ENCODE assay signal across 32 cellular contexts in the genomic region with DNA sequence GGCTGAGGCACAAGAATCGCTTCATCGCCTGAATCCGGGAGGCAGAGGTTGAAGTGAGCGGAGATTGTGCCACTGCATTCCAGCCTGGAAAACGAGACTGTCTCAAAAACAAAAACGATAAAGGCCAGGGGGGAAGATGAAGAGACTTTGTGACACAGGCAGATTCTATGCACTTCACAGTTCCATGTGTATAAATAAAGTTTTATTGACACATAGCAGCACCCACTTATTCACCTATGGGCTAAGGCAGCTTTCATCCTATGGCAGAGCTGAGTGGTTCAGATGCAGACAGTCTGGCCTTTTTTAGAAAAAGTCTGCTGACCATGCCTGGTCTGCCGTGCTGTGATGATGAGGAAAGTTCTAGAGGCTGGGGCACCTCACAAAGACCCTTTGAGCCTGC.
"Had no signal": no experiment of that assay in that cellular context is flagged by ENCODE, and none has a peak within 500 bp of the region (broad histone marks: within the 10 kb centered on the region; RNA-seq: fewer than 3 reads in every experiment).

No MANE protein-coding gene starts in this region.

- H3K27me3 ChIP-seq: adrenal gland, body of pancreas, breast epithelium, MG63, Peyer's patch had no signal

- H3K27ac Mint-ChIP-seq: activated CD8-positive, alpha-beta T cell treated with anti-CD3 and anti-CD28 coated beads for 36 hours; activated naive CD4-positive, alpha-beta T cell treated with anti-CD3 and anti-CD28 coated beads, Interleukin-2, amount 50 U/mL, for 72 hours; activated T-cell treated with anti-CD3 and anti-CD28 coated beads, Interleukin-2, amount 50 U/mL, for 72 hours; activated T-helper 2 cell treated with anti-CD3 and anti-CD28 coated beads, Interferon-gamma antibody, Interleukin-2, Interleukin-4, amounts not matched to agents 10 μg/mL and 5 μg/mL and 100 μg/mL, durations not matched to agents 14 hours and 24 hours and 36 hours had no signal

- H3K27ac ChIP-seq: adrenal gland, body of pancreas, breast epithelium, Peyer's patch, WERI-Rb-1 had no signal

- H3K36me3 ChIP-seq: adrenal gland, breast epithelium, MG63, Peyer's patch had no signal

- H3K9me3 Mint-ChIP-seq: activated CD8-positive, alpha-beta T cell treated with anti-CD3 and anti-CD28 coated beads for 36 hours; activated naive CD4-positive, alpha-beta T cell treated with anti-CD3 and anti-CD28 coated beads, Interleukin-2, amount 50 U/mL, for 72 hours; activated T-cell treated with anti-CD3 and anti-CD28 coated beads, Interleukin-2, amount 50 U/mL, for 72 hours; activated T-helper 2 cell treated with anti-CD3 and anti-CD28 coated beads, Interferon-gamma antibody, Interleukin-2, Interleukin-4, amounts not matched to agents 10 μg/mL and 5 μg/mL and 100 μg/mL, durations not matched to agents 14 hours and 24 hours and 36 hours had no signal

- H3K4me3 Mint-ChIP-seq: activated CD8-positive, alpha-beta T cell treated with anti-CD3 and anti-CD28 coated beads for 36 hours; activated T-cell treated with anti-CD3 and anti-CD28 coated beads, Interleukin-2, amount 50 U/mL, for 72 hours had no signal

- ATAC-seq: activated CD8-positive, alpha-beta T cell treated with anti-CD3 and anti-CD28 coated beads for 36 hours; activated naive CD4-positive, alpha-beta T cell treated with anti-CD3 and anti-CD28 coated beads, Interleukin-2, amount 50 U/mL, for 72 hours; activated T-cell treated with anti-CD3 and anti-CD28 coated beads, Interleukin-2, amount 50 U/mL, for 72 hours; body of pancreas; PC-3; Right ventricle myocardium inferior had no signal

- DNase-seq: activated CD4-positive, alpha-beta T cell treated with anti-CD3 and anti-CD28 coated beads for 1 hour; activated CD4-positive, alpha-beta T cell treated with anti-CD3 and anti-CD28 coated beads for 48 hours; activated CD4-positive, alpha-beta T cell treated with anti-CD3 and anti-CD28 coated beads, Interleukin-2, amount 50 U/mL, for 4 hours; activated CD4-positive, CD25-positive, alpha-beta regulatory T cell; activated CD8-positive, alpha-beta T cell treated with anti-CD3 and anti-CD28 coated beads for 36 hours; activated gamma-delta T cell; activated naive CD4-positive, alpha-beta T cell treated with Interleukin-2 at 50 U/mL for 16 hours; activated T-cell treated with anti-CD3 and anti-CD28 coated beads, Interleukin-2, amount 50 U/mL, for 1 hour; activated T-cell treated with anti-CD3 and anti-CD28 coated beads, Interleukin-2, amount 50 U/mL, for 72 hours; adrenal gland; body of pancreas; caudate nucleus; Kasumi-1; KG1; MG63; NCI-H1092; NCI-H1436 treated with DMSO at 0.1 percent for 48 hours; NCI-H1694 treated with DMSO at 0.1 percent for 48 hours; NCI-H2029; NCI-H345; NCI-H524 treated with DMSO at 0.1 percent for 48 hours; PC-3; Peyer's patch; RPMI8226; SIG-M5; T1000; WERI-Rb-1 had no signal

- H3K4me3 ChIP-seq: adrenal gland, body of pancreas, breast epithelium, MG63, Peyer's patch had no signal

- H3K9me3 ChIP-seq: adrenal gland, body of pancreas, breast epithelium, MG63, Peyer's patch had no signal

- FAIRE-seq: astrocyte had no signal

- H3K27me3 Mint-ChIP-seq: activated CD8-positive, alpha-beta T cell treated with anti-CD3 and anti-CD28 coated beads for 36 hours had no signal
